29 cellular contexts compared by ENCODE assay signal in the genomic region with DNA sequence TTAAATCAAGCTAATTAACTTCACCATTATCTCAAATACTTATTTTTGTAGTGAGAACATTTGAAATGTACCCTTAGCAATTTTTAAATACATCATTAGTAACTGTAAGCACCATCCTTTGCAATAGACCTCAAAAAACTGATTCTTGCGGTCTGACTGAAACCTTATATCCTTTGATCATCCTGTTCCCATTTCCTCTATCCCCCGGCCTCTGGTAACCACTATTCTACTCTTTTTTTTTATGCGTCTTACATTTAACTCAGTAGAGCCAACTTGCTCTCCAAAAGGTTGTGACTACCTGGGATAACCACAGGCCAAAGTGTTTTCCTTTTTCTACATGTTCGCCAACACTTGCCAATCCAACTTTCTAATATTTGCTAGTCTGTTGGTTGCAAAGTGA.
"Had no signal": no experiment of that assay in that cellular context is flagged by ENCODE, and none has a peak within 500 bp of the region (broad histone marks: within the 10 kb centered on the region; RNA-seq: fewer than 3 reads in every experiment).

No MANE protein-coding gene starts in this region.

- H3K4me1 ChIP-seq: ascending aorta, breast epithelium, colonic mucosa had no signal

- H3K9me3 ChIP-seq: ascending aorta, breast epithelium, colonic mucosa had no signal

- ATAC-seq: activated CD4-positive, alpha-beta T cell treated with anti-CD3 and anti-CD28 coated beads for 36 hours; activated CD8-positive, alpha-beta memory T cell treated with anti-CD3 and anti-CD28 coated beads, Interleukin-2, amount 10 ng/mL, durations not matched to agents 7 days and 5 days; activated CD8-positive, alpha-beta T cell treated with anti-CD3 and anti-CD28 coated beads, Interleukin-2, amount 10 ng/mL, durations not matched to agents 7 days and 5 days; activated naive CD4-positive, alpha-beta T cell treated with anti-CD3 and anti-CD28 coated beads, Interleukin-2, amount 50 U/mL, for 72 hours; esophagus mucosa had no signal

- FAIRE-seq: endothelial cell of umbilical vein, frontal cortex had no signal

- H3K4me3 ChIP-seq: ascending aorta, breast epithelium, cardiac muscle cell, colonic mucosa had no signal

- DNase-seq: activated CD4-positive, alpha-beta memory T cell treated with anti-CD3 and anti-CD28 coated beads for 36 hours; activated CD4-positive, alpha-beta T cell treated with anti-CD3 and anti-CD28 coated beads for 36 hours; activated CD4-positive, alpha-beta T cell treated with anti-CD3 and anti-CD28 coated beads, Interleukin-2, amount 10 ng/mL, durations not matched to agents 24 days and 14 days; activated CD4-positive, CD25-positive, alpha-beta regulatory T cell; activated CD4-positive, CD25-positive, alpha-beta regulatory T cell treated with anti-CD3 and anti-CD28 coated beads, Interleukin-2, amount 50 U/mL, for 72 hours; activated CD8-positive, alpha-beta memory T cell treated with anti-CD3 and anti-CD28 coated beads, Interleukin-2, amount 10 ng/mL, durations not matched to agents 7 days and 5 days; activated CD8-positive, alpha-beta memory T cell treated with anti-CD3 and anti-CD28 coated beads, Interleukin-2, amount 50 U/mL, for 4 hours; activated CD8-positive, alpha-beta T cell treated with anti-CD3 and anti-CD28 coated beads, Interleukin-2, amount 10 ng/mL, durations not matched to agents 7 days and 5 days; activated effector memory CD4-positive, alpha-beta T cell treated with anti-CD3 and anti-CD28 coated beads, Interleukin-2, amount 50 U/mL, for 16 hours; activated naive CD4-positive, alpha-beta T cell; activated naive CD4-positive, alpha-beta T cell treated with anti-CD3 and anti-CD28 coated beads, Interleukin-2, amount 10 ng/mL, durations not matched to agents 7 days and 5 days; activated naive CD8-positive, alpha-beta T cell treated with anti-CD3 and anti-CD28 coated beads, Interleukin-2, amount 10 ng/mL, durations not matched to agents 7 days and 5 days; activated T-cell treated with anti-CD3 and anti-CD28 coated beads, Interleukin-2, amount 50 U/mL, for 1 hour; activated T-cell treated with anti-CD3 and anti-CD28 coated beads, Interleukin-2, amount 50 U/mL, for 48 hours; central memory CD4-positive, alpha-beta T cell; cerebellar nuclear complex; colonic mucosa; effector CD8-positive, alpha-beta T cell; foreskin fibroblast; head of caudate nucleus; T-helper 2 cell had no signal

- H3K27ac ChIP-seq: ascending aorta, breast epithelium, cardiac muscle cell, colonic mucosa, epithelial cell of prostate had no signal

- H3K27me3 ChIP-seq: ascending aorta, breast epithelium, cardiac muscle cell, colonic mucosa had no signal

- H3K36me3 ChIP-seq: ascending aorta, breast epithelium, cardiac muscle cell, colonic mucosa had no signal
